In the genomic region with DNA sequence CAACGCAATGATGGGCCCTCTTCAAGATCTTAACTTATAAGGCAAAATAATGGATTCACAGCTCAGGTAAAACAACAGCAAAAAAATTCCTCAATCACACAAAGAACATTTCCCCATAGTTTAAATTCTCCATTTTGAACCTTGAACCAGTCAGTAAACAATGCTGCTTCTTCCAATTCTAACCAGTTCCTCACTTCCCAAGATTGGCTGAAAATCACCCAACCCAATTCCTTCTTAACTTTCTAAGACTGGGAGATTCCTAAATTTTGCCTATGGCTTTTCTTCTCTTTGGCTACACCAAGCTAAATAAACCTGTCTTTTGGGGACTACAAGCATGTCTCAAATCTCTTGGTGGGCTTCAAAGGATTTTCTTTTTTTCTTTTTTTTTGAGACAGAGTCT, we compare ENCODE assay signal across 39 cellular contexts.
"Had no signal": no experiment of that assay in that cellular context is flagged by ENCODE, and none has a peak within 500 bp of the region (broad histone marks: within the 10 kb centered on the region; RNA-seq: fewer than 3 reads in every experiment).

No MANE protein-coding gene starts in this region.

- H3K27me3 ChIP-seq: adrenal gland, ascending aorta, body of pancreas, brain microvascular endothelial cell, breast epithelium, cardiac muscle cell had no signal

- H3K4me1 ChIP-seq: breast epithelium had no signal

- H3K9me3 ChIP-seq: adrenal gland, ascending aorta, body of pancreas, breast epithelium had no signal

- DNase-seq: activated effector memory CD4-positive, alpha-beta T cell treated with anti-CD3 and anti-CD28 coated beads, Interleukin-2, amount 50 U/mL, for 16 hours; activated effector memory CD4-positive, alpha-beta T cell treated with Interleukin-2 at 50 U/mL for 16 hours; activated gamma-delta T cell; activated gamma-delta T cell treated with Interleukin-2 at 50 U/mL for 16 hours; activated naive CD4-positive, alpha-beta T cell; activated naive CD4-positive, alpha-beta T cell treated with anti-CD3 and anti-CD28 coated beads for 36 hours; activated naive CD4-positive, alpha-beta T cell treated with anti-CD3 and anti-CD28 coated beads, Interleukin-2, amount 10 ng/mL, durations not matched to agents 7 days and 5 days; activated naive CD4-positive, alpha-beta T cell treated with anti-CD3 and anti-CD28 coated beads, Interleukin-2, amount 50 U/mL, for 16 hours; activated naive CD4-positive, alpha-beta T cell treated with Interleukin-2 at 50 U/mL for 16 hours; activated naive CD8-positive, alpha-beta T cell treated with anti-CD3 and anti-CD28 coated beads for 36 hours; activated naive CD8-positive, alpha-beta T cell treated with anti-CD3 and anti-CD28 coated beads, Interleukin-2, amount 10 ng/mL, durations not matched to agents 7 days and 5 days; activated T-cell treated with anti-CD3 and anti-CD28 coated beads for 4 hours; activated T-cell treated with anti-CD3 and anti-CD28 coated beads, Interleukin-2, amount 50 U/mL, for 1 hour; activated T-cell treated with anti-CD3 and anti-CD28 coated beads, Interleukin-2, amount 50 U/mL, for 24 hours; activated T-cell treated with anti-CD3 and anti-CD28 coated beads, Interleukin-2, amount 50 U/mL, for 4 hours; activated T-cell treated with anti-CD3 and anti-CD28 coated beads, Interleukin-2, amount 50 U/mL, for 48 hours; activated T-cell treated with anti-CD3 and anti-CD28 coated beads, Interleukin-2, amount 50 U/mL, for 72 hours; adrenal gland; amniotic stem cell; amygdala; anterior cingulate cortex; aorta; body of pancreas; brain microvascular endothelial cell; caudate nucleus; central memory CD4-positive, alpha-beta T cell; cerebellar nuclear complex had no signal

- H3K27ac ChIP-seq: adrenal gland, ascending aorta, body of pancreas, brain microvascular endothelial cell, breast epithelium, cardiac muscle cell had no signal

- H3K9me3 Mint-ChIP-seq: activated naive CD4-positive, alpha-beta T cell treated with anti-CD3 and anti-CD28 coated beads for 36 hours; activated naive CD4-positive, alpha-beta T cell treated with anti-CD3 and anti-CD28 coated beads, Interleukin-2, amount 10 ng/mL, durations not matched to agents 7 days and 5 days; activated naive CD4-positive, alpha-beta T cell treated with anti-CD3 and anti-CD28 coated beads, Interleukin-2, amount 50 U/mL, for 24 hours; activated naive CD4-positive, alpha-beta T cell treated with anti-CD3 and anti-CD28 coated beads, Interleukin-2, amount 50 U/mL, for 72 hours; activated naive CD8-positive, alpha-beta T cell treated with anti-CD3 and anti-CD28 coated beads for 36 hours; activated naive CD8-positive, alpha-beta T cell treated with anti-CD3 and anti-CD28 coated beads, Interleukin-2, amount 10 ng/mL, durations not matched to agents 7 days and 5 days; activated T-cell treated with anti-CD3 and anti-CD28 coated beads, Interleukin-2, amount 50 U/mL, for 24 hours; activated T-cell treated with anti-CD3 and anti-CD28 coated beads, Interleukin-2, amount 50 U/mL, for 4 hours; activated T-cell treated with anti-CD3 and anti-CD28 coated beads, Interleukin-2, amount 50 U/mL, for 72 hours; activated T-helper 1 cell treated with anti-CD3 and anti-CD28 coated beads, Interleukin-12 subunit alpha, Interleukin-12 subunit beta, Interleukin-2, Interleukin-4 antibody, amounts not matched to agents 30 ng/mL and 10 ng/mL and 1 ng/mL, durations not matched to agents 14 hours and 24 hours and 36 hours; activated T-helper 2 cell treated with anti-CD3 and anti-CD28 coated beads, Interferon-gamma antibody, Interleukin-2, Interleukin-4, amounts not matched to agents 10 μg/mL and 5 μg/mL and 100 μg/mL, durations not matched to agents 14 hours and 24 hours and 36 hours; brain; central memory CD8-positive, alpha-beta T cell had no signal

- H3K36me3 ChIP-seq: adrenal gland, ascending aorta, breast epithelium had no signal

- ATAC-seq: activated naive CD4-positive, alpha-beta T cell treated with anti-CD3 and anti-CD28 coated beads, Interleukin-2, amount 50 U/mL, for 72 hours; activated T-cell treated with anti-CD3 and anti-CD28 coated beads, Interleukin-2, amount 50 U/mL, for 4 hours; activated T-cell treated with anti-CD3 and anti-CD28 coated beads, Interleukin-2, amount 50 U/mL, for 72 hours; body of pancreas had no signal

- H3K4me3 ChIP-seq: adrenal gland, ascending aorta, body of pancreas, breast epithelium, cardiac muscle cell had no signal

- H3K4me3 Mint-ChIP-seq: activated naive CD4-positive, alpha-beta T cell treated with anti-CD3 and anti-CD28 coated beads for 36 hours; activated naive CD4-positive, alpha-beta T cell treated with anti-CD3 and anti-CD28 coated beads, Interleukin-2, amount 10 ng/mL, durations not matched to agents 7 days and 5 days; activated naive CD4-positive, alpha-beta T cell treated with anti-CD3 and anti-CD28 coated beads, Interleukin-2, amount 50 U/mL, for 24 hours; activated naive CD8-positive, alpha-beta T cell; activated naive CD8-positive, alpha-beta T cell treated with anti-CD3 and anti-CD28 coated beads for 36 hours; activated naive CD8-positive, alpha-beta T cell treated with anti-CD3 and anti-CD28 coated beads, Interleukin-2, amount 10 ng/mL, durations not matched to agents 7 days and 5 days; activated T-cell treated with anti-CD3 and anti-CD28 coated beads, Interleukin-2, amount 50 U/mL, for 24 hours; activated T-cell treated with anti-CD3 and anti-CD28 coated beads, Interleukin-2, amount 50 U/mL, for 4 hours; activated T-cell treated with anti-CD3 and anti-CD28 coated beads, Interleukin-2, amount 50 U/mL, for 72 hours; activated T-helper 1 cell treated with anti-CD3 and anti-CD28 coated beads, Interleukin-12 subunit alpha, Interleukin-12 subunit beta, Interleukin-2, Interleukin-4 antibody, amounts not matched to agents 30 ng/mL and 10 ng/mL and 1 ng/mL, durations not matched to agents 14 hours and 24 hours and 36 hours; brain; central memory CD8-positive, alpha-beta T cell had no signal

- H3K27ac Mint-ChIP-seq: activated naive CD4-positive, alpha-beta T cell treated with anti-CD3 and anti-CD28 coated beads for 36 hours; activated naive CD4-positive, alpha-beta T cell treated with anti-CD3 and anti-CD28 coated beads, Interleukin-2, amount 10 ng/mL, durations not matched to agents 7 days and 5 days; activated naive CD4-positive, alpha-beta T cell treated with anti-CD3 and anti-CD28 coated beads, Interleukin-2, amount 50 U/mL, for 24 hours; activated naive CD4-positive, alpha-beta T cell treated with anti-CD3 and anti-CD28 coated beads, Interleukin-2, amount 50 U/mL, for 72 hours; activated naive CD8-positive, alpha-beta T cell; activated naive CD8-positive, alpha-beta T cell treated with anti-CD3 and anti-CD28 coated beads for 36 hours; activated naive CD8-positive, alpha-beta T cell treated with anti-CD3 and anti-CD28 coated beads, Interleukin-2, amount 10 ng/mL, durations not matched to agents 7 days and 5 days; activated T-cell treated with anti-CD3 and anti-CD28 coated beads, Interleukin-2, amount 50 U/mL, for 24 hours; activated T-cell treated with anti-CD3 and anti-CD28 coated beads, Interleukin-2, amount 50 U/mL, for 72 hours; activated T-helper 1 cell treated with anti-CD3 and anti-CD28 coated beads, Interleukin-12 subunit alpha, Interleukin-12 subunit beta, Interleukin-2, Interleukin-4 antibody, amounts not matched to agents 30 ng/mL and 10 ng/mL and 1 ng/mL, durations not matched to agents 14 hours and 24 hours and 36 hours; activated T-helper 2 cell treated with anti-CD3 and anti-CD28 coated beads, Interferon-gamma antibody, Interleukin-2, Interleukin-4, amounts not matched to agents 10 μg/mL and 5 μg/mL and 100 μg/mL, durations not matched to agents 14 hours and 24 hours and 36 hours; brain had no signal

- FAIRE-seq: astrocyte, bronchial epithelial cell had no signal

- H3K27me3 Mint-ChIP-seq: activated naive CD4-positive, alpha-beta T cell treated with anti-CD3 and anti-CD28 coated beads, Interleukin-2, amount 10 ng/mL, durations not matched to agents 7 days and 5 days; activated naive CD4-positive, alpha-beta T cell treated with anti-CD3 and anti-CD28 coated beads, Interleukin-2, amount 50 U/mL, for 24 hours; activated naive CD8-positive, alpha-beta T cell; activated naive CD8-positive, alpha-beta T cell treated with anti-CD3 and anti-CD28 coated beads for 36 hours; activated naive CD8-positive, alpha-beta T cell treated with anti-CD3 and anti-CD28 coated beads, Interleukin-2, amount 10 ng/mL, durations not matched to agents 7 days and 5 days; activated T-cell treated with anti-CD3 and anti-CD28 coated beads, Interleukin-2, amount 50 U/mL, for 24 hours; brain; central memory CD8-positive, alpha-beta T cell had no signal
